In genomic region chr1:171743014-171743870, GRCh38 we compare ENCODE assay signal across 8 cellular contexts. TPM values are rescaled to one million over a fixed set of nuclear protein-coding genes. Genes with fewer than 3 reads are reported as not detected.
DNase-seq lines count a peak whose midpoint lies in the region; ATAC-seq and TF ChIP-seq lines count a peak whose summit lies in the region.

No MANE protein-coding gene starts in this region.

- 59% methylated on average over 9 of the region's 9 CpGs for WGBS in thymus

- H3K4me1 ChIP-seq in Peyer's patch (peaks cover 0 to 17% (median 0%) of the 10 kb centered on the region in 4 donors), lower lobe of right lung (peaks cover 36% of the 10 kb centered on the region), thymus (ENCODE audit: control insufficient read depth, insufficient read depth, low read length) (peaks cover 6% of the 10 kb centered on the region)

- peak overlapping the region; percentile 90 to 95 (median 94) for H3K27ac ChIP-seq in Peyer's patch
- peak overlapping the region; percentile 95 for H3K27ac ChIP-seq in lower lobe of right lung
- H3K27ac ChIP-seq in thymus (ENCODE audit: low read depth) = peak overlapping the region; percentile 60

- H3K4me3 ChIP-seq in Peyer's patch = peak overlapping the region; percentile 72 to 98 (median 78)
- peak overlapping the region; percentile 85 for H3K4me3 ChIP-seq in choroid plexus epithelial cell (ENCODE audit: low read depth, low read length)
- peak overlapping the region; percentile 85 for H3K4me3 ChIP-seq in lower lobe of right lung
- H3K4me3 ChIP-seq in thymus (ENCODE audit: low read length) = no peak overlapping the region

- H3K9me3 ChIP-seq in Peyer's patch = no peaks in the 10 kb centered on the region
- H3K9me3 ChIP-seq in lower lobe of right lung = no peaks in the 10 kb centered on the region
- H3K9me3 ChIP-seq in thymus (ENCODE audit: control insufficient read depth) = no peaks in the 10 kb centered on the region

- H3K27me3 ChIP-seq in Peyer's patch = no peaks in the 10 kb centered on the region
- no peaks in the 10 kb centered on the region for H3K27me3 ChIP-seq in lower lobe of right lung (ENCODE audit: low read depth)
- no peaks in the 10 kb centered on the region for H3K27me3 ChIP-seq in thymus (ENCODE audit: control insufficient read depth, insufficient read depth)

- TF ChIP-seq CTCF in Peyer's patch (IDR thresholded peaks at IDR 0.05) (no peak), choroid plexus epithelial cell (conservative IDR thresholded peaks at IDR 0.05; ENCODE audit: low read depth, low read length) (no peak), lower lobe of right lung (IDR thresholded peaks at IDR 0.05) (no peak)

- TF ChIP-seq POLR2A in Peyer's patch (IDR thresholded peaks at IDR 0.05) = no peak

- intact Hi-C loops in lower lobe of right lung (cut with DNase I) = no loop called here

- ATAC-seq in lower lobe of right lung (peak in 1 of 2 donors; percentile 16), GM21360 (IDR thresholded peaks at IDR 0.05; ENCODE audit: unreplicated experiment) (no peak)

- H3K36me3 ChIP-seq in Peyer's patch (no peaks in the 10 kb centered on the region), lower lobe of right lung (peaks cover 1% of the 10 kb centered on the region), thymus (ENCODE audit: control insufficient read depth, insufficient read depth) (no peaks in the 10 kb centered on the region)

- DNase-seq in SHP77 (lab: John Stamatoyannopoulos, UW) (peak; percentile 6 to 11), SHP77 treated with DMSO at 0.1 percent for 48 hours (lab: John Stamatoyannopoulos, UW) (no peak), Peyer's patch (no peak), choroid plexus epithelial cell (ENCODE audit: low read depth) (peak; percentile 81), lower lobe of right lung (no peak), iPS-NIHi11 (ENCODE audit: low spot score) (no peak)

RNA-seq across cellular contexts. Expression of gene VAMP4, which starts 1.4 kb away (rescaled TPM):
- total RNA-seq in Peyer's patch = 10 to 100 TPM in 2 of 4 donors, 1 to 10 TPM in 2; 8.0 to 12.1 (median 10.3) TPM
- total RNA-seq in lower lobe of right lung = 18.8 TPM
- 13.4 TPM for polyA plus RNA-seq in thymus

RNA-seq across cellular contexts. Expression of gene METTL13, which starts 38.2 kb away (rescaled TPM):
- total RNA-seq in Peyer's patch = 10 to 100 TPM; 19.2 to 38.0 (median 28.3) TPM
- 25.1 TPM for total RNA-seq in lower lobe of right lung
- 20.0 TPM for polyA plus RNA-seq in thymus

Comparison
In these comparisons a context has a peak if more than half of its experiments do, and no peak if none do; other contexts are left out.
1. DNase-seq: peak in SHP77 (2 of 2) and choroid plexus epithelial cell (single experiment); none in SHP77 treated with DMSO at 0.1 percent for 48 hours (single experiment), Peyer's patch (0 of 3), lower lobe of right lung (single experiment) and iPS-NIHi11 (single experiment).
2. Peak in every context shown above with its lines, with median percentiles within 50 percentile points of each other: H3K27ac ChIP-seq.